Comparison of ENCODE assay signal across 1 cellular context in the genomic region with DNA sequence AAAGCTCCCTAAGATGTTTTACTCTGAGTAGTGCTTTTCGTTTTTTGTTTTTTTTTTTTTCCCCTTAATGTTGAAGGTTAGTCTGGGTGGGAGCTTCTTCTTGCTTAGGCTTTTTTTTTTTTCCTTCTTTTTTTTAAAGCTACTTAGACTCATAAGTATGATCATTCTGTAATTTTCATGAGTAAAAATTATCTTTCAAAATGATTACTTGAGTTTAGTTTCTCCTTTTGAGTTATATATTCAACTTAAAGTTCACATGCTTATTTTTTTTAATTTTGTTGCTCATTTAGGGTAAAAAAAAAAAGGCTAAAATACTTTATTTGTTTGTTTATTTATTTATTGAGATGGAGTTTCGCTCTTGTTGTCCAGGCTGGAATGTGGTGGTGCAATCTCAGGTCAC.
TF ChIP-seq lines count a peak whose summit lies in the region.

No MANE protein-coding gene starts in this region.

TF ChIP-seq in A549, 52 proteins besides CTCF, POLR2A, EP300 and RAD21 (continued from another document):
- TF ChIP-seq, protein P1, sequence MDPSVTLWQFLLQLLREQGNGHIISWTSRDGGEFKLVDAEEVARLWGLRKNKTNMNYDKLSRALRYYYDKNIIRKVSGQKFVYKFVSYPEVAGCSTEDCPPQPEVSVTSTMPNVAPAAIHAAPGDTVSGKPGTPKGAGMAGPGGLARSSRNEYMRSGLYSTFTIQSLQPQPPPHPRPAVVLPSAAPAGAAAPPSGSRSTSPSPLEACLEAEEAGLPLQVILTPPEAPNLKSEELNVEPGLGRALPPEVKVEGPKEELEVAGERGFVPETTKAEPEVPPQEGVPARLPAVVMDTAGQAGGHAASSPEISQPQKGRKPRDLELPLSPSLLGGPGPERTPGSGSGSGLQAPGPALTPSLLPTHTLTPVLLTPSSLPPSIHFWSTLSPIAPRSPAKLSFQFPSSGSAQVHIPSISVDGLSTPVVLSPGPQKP (IDR thresholded peaks at IDR 0.05; ENCODE audit: low read depth, low read length), result no peak
- TF ChIP-seq ESRRA (IDR thresholded peaks at IDR 0.05; ENCODE audit: borderline replicate concordance, low read length), result no peak
- TF ChIP-seq KDM5A (IDR thresholded peaks at IDR 0.05), result no peak
- TF ChIP-seq, protein P2, sequence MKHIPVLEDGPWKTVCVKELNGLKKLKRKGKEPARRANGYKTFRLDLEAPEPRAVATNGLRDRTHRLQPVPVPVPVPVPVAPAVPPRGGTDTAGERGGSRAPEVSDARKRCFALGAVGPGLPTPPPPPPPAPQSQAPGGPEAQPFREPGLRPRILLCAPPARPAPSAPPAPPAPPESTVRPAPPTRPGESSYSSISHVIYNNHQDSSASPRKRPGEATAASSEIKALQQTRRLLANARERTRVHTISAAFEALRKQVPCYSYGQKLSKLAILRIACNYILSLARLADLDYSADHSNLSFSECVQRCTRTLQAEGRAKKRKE (CRISPR knock-in tag; IDR thresholded peaks at IDR 0.05; ENCODE audit: low read depth), result no peak
- TF ChIP-seq, protein P3, sequence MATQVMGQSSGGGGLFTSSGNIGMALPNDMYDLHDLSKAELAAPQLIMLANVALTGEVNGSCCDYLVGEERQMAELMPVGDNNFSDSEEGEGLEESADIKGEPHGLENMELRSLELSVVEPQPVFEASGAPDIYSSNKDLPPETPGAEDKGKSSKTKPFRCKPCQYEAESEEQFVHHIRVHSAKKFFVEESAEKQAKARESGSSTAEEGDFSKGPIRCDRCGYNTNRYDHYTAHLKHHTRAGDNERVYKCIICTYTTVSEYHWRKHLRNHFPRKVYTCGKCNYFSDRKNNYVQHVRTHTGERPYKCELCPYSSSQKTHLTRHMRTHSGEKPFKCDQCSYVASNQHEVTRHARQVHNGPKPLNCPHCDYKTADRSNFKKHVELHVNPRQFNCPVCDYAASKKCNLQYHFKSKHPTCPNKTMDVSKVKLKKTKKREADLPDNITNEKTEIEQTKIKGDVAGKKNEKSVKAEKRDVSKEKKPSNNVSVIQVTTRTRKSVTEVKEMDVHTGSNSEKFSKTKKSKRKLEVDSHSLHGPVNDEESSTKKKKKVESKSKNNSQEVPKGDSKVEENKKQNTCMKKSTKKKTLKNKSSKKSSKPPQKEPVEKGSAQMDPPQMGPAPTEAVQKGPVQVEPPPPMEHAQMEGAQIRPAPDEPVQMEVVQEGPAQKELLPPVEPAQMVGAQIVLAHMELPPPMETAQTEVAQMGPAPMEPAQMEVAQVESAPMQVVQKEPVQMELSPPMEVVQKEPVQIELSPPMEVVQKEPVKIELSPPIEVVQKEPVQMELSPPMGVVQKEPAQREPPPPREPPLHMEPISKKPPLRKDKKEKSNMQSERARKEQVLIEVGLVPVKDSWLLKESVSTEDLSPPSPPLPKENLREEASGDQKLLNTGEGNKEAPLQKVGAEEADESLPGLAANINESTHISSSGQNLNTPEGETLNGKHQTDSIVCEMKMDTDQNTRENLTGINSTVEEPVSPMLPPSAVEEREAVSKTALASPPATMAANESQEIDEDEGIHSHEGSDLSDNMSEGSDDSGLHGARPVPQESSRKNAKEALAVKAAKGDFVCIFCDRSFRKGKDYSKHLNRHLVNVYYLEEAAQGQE (IDR thresholded peaks at IDR 0.05), result no peak
- no peak for TF ChIP-seq KDM1A (IDR thresholded peaks at IDR 0.05; ENCODE audit: low read depth)
- TF ChIP-seq BHLHE40 (IDR thresholded peaks at IDR 0.05; ENCODE audit: low read depth, low read length), result no peak
- TF ChIP-seq NR3C1 (IDR thresholded peaks at IDR 0.05), result no peak
- no peak for TF ChIP-seq MYC (IDR thresholded peaks at IDR 0.05; ENCODE audit: borderline replicate concordance, low read length)
- TF ChIP-seq ZC3H11A (IDR thresholded peaks at IDR 0.05), result no peak
- no peak for TF ChIP-seq FOXS1 (CRISPR knock-in tag; IDR thresholded peaks at IDR 0.05)
- TF ChIP-seq NPAS2 (CRISPR knock-in tag; IDR thresholded peaks at IDR 0.05; ENCODE audit: borderline replicate concordance), result no peak
